17 cellular contexts compared by ENCODE assay signal in the genomic region with DNA sequence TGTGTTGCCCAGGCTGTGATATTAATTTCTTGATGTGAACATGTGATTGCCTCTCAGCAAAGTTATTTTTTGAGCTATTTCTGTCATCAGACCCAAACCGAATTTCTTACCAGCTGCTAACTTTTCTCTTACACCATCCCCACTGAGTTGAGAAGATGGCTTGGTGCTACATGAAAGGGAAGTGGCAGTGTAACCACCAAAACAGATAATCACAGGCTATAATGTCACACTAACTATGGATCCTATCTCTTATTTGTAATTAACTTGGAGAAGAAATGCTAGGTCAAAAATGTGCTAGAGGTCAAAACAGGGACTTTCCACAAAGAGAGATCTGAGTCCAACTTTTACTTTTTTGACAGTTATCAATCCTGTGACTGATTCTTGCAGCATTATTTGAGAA.
"Had no signal": no experiment of that assay in that cellular context is flagged by ENCODE, and none has a peak within 500 bp of the region (broad histone marks: within the 10 kb centered on the region; RNA-seq: fewer than 3 reads in every experiment).

No MANE protein-coding gene starts in this region.

- ATAC-seq: left cardiac atrium; mucosa of descending colon; stimulated activated naive CD8-positive, alpha-beta T cell treated with anti-CD3 and anti-CD28 coated beads, Interleukin-15, Interleukin-2, amounts not matched to agents 100 U/mL and 50 U/mL, for 24 hours had no signal

- H3K4me1 Mint-ChIP-seq: activated B cell treated with CpG ODN at 0.5 μM for 24 hours; activated naive CD8-positive, alpha-beta T cell treated with anti-CD3 and anti-CD28 coated beads for 36 hours; naive B cell had no signal

- H3K36me3 Mint-ChIP-seq: activated CD4-positive, alpha-beta memory T cell treated with anti-CD3 and anti-CD28 coated beads for 36 hours; activated naive CD8-positive, alpha-beta T cell treated with anti-CD3 and anti-CD28 coated beads for 36 hours; naive B cell had no signal

- H3K27ac Mint-ChIP-seq: activated B cell treated with CpG ODN at 0.5 μM for 24 hours; activated CD4-positive, alpha-beta memory T cell treated with anti-CD3 and anti-CD28 coated beads for 36 hours; activated naive CD8-positive, alpha-beta T cell treated with anti-CD3 and anti-CD28 coated beads for 36 hours; activated T-helper 1 cell treated with anti-CD3 and anti-CD28 coated beads, Interleukin-12 subunit alpha, Interleukin-12 subunit beta, Interleukin-2, Interleukin-4 antibody, amounts not matched to agents 30 ng/mL and 10 ng/mL and 1 ng/mL, durations not matched to agents 14 hours and 24 hours and 36 hours; naive B cell had no signal

- H3K27me3 Mint-ChIP-seq: activated CD4-positive, alpha-beta memory T cell treated with anti-CD3 and anti-CD28 coated beads for 36 hours; activated naive CD8-positive, alpha-beta T cell treated with anti-CD3 and anti-CD28 coated beads for 36 hours; naive B cell had no signal

- H3K9me3 Mint-ChIP-seq: activated B cell treated with CpG ODN at 0.5 μM for 24 hours; activated CD4-positive, alpha-beta memory T cell treated with anti-CD3 and anti-CD28 coated beads for 36 hours; activated naive CD8-positive, alpha-beta T cell treated with anti-CD3 and anti-CD28 coated beads for 36 hours; activated T-helper 1 cell treated with anti-CD3 and anti-CD28 coated beads, Interleukin-12 subunit alpha, Interleukin-12 subunit beta, Interleukin-2, Interleukin-4 antibody, amounts not matched to agents 30 ng/mL and 10 ng/mL and 1 ng/mL, durations not matched to agents 14 hours and 24 hours and 36 hours; naive B cell had no signal

- H3K4me3 Mint-ChIP-seq: activated B cell treated with CpG ODN at 0.5 μM for 24 hours; activated CD4-positive, alpha-beta memory T cell treated with anti-CD3 and anti-CD28 coated beads for 36 hours; activated naive CD8-positive, alpha-beta T cell treated with anti-CD3 and anti-CD28 coated beads for 36 hours; activated T-helper 1 cell treated with anti-CD3 and anti-CD28 coated beads, Interleukin-12 subunit alpha, Interleukin-12 subunit beta, Interleukin-2, Interleukin-4 antibody, amounts not matched to agents 30 ng/mL and 10 ng/mL and 1 ng/mL, durations not matched to agents 14 hours and 24 hours and 36 hours; naive B cell had no signal

- DNase-seq: activated B cell treated with CpG ODN at 0.5 μM for 24 hours; activated CD4-positive, alpha-beta memory T cell treated with anti-CD3 and anti-CD28 coated beads for 36 hours; activated CD4-positive, alpha-beta T cell treated with anti-CD3 and anti-CD28 coated beads for 4 hours; activated gamma-delta T cell treated with Interleukin-2 at 50 U/mL for 16 hours; activated naive CD8-positive, alpha-beta T cell treated with anti-CD3 and anti-CD28 coated beads for 36 hours; activated T-cell treated with anti-CD3 and anti-CD28 coated beads for 4 hours; amygdala; left cardiac atrium; mesenchymal stem cell; mucosa of descending colon; naive B cell; stimulated activated CD4-positive, alpha-beta T cell treated with anti-CD3 and anti-CD28 coated beads, Interleukin-12 subunit alpha, Interleukin-12 subunit beta, amount 100 ng/mL, for 4 hours; stimulated activated CD4-positive, alpha-beta T cell treated with anti-CD3 and anti-CD28 coated beads, Interleukin-1b, Interleukin-23, amount 100 ng/mL, for 48 hours; stimulated activated naive CD8-positive, alpha-beta T cell treated with anti-CD3 and anti-CD28 coated beads, Interleukin-15, Interleukin-2, amounts not matched to agents 100 U/mL and 50 U/mL, for 24 hours; transverse colon; uterus had no signal
